In genomic region chr9:127568618-127568970, GRCh38 we compare ENCODE assay signal across 8 cellular contexts. TPM values are rescaled to one million over a fixed set of nuclear protein-coding genes. Genes with fewer than 3 reads are reported as not detected.
A peak's percentile ranks its signal among the peaks of the same experiment; 100 is the strongest.
DNase-seq lines count a peak whose midpoint lies in the region; ATAC-seq and TF ChIP-seq lines count a peak whose summit lies in the region.

No MANE protein-coding gene starts in this region.

- no peak overlapping the region for H3K27ac Mint-ChIP-seq in Calu3 (ENCODE audit: unreplicated experiment)
- no peak overlapping the region for H3K27ac Mint-ChIP-seq in T-helper 2 cell treated with Interferon-gamma antibody and Interleukin-4, amounts not matched to agents 5 μg/mL and 100 μg/mL, for 36 hours

- H3K79me2 ChIP-seq in neural cell (replicated peaks; ENCODE audit: insufficient read depth, low read length), result no peaks in the 10 kb centered on the region

- ATAC-seq in HG02610 (IDR thresholded peaks at IDR 0.05; ENCODE audit: unreplicated experiment), result no peak

- peaks cover 43% of the 10 kb centered on the region for H3K36me3 Mint-ChIP-seq in Calu3 (ENCODE audit: insufficient read depth, unreplicated experiment)
- peaks cover 6% of the 10 kb centered on the region for H3K36me3 Mint-ChIP-seq in T-helper 2 cell treated with Interferon-gamma antibody and Interleukin-4, amounts not matched to agents 5 μg/mL and 100 μg/mL, for 36 hours (ENCODE audit: low read depth)

- H4K20me1 ChIP-seq in neural cell (ENCODE audit: insufficient read depth), result no peaks in the 10 kb centered on the region

- no peaks in the 10 kb centered on the region for H3K27me3 Mint-ChIP-seq in Calu3 (ENCODE audit: unreplicated experiment)
- H3K27me3 Mint-ChIP-seq in T-helper 2 cell treated with Interferon-gamma antibody and Interleukin-4, amounts not matched to agents 5 μg/mL and 100 μg/mL, for 36 hours (ENCODE audit: low read depth), result no peaks in the 10 kb centered on the region

- peaks cover 26% of the 10 kb centered on the region for H3K4me1 ChIP-seq in HUES64 (ENCODE audit: insufficient read depth, low read length)
- peaks cover 27 to 39% of the 10 kb centered on the region in 2 donors for H3K4me1 ChIP-seq in duodenal mucosa (ENCODE audit: control insufficient read depth in 1 of 2, insufficient read depth in 2 of 2, low read length in 2 of 2)

- no peaks in the 10 kb centered on the region for H3F3A ChIP-seq in neural cell (ENCODE audit: insufficient read depth, low read length, poor library complexity, severe bottlenecking)

- H3K9me3 ChIP-seq in HUES64 (ENCODE audit: insufficient read depth, low read depth, low read length), result no peaks in the 10 kb centered on the region
- H3K9me3 ChIP-seq in duodenal mucosa (ENCODE audit: control insufficient read depth in 1 of 2, low read length in 2 of 2), result no peaks in the 10 kb centered on the region
- H3K9me3 ChIP-seq in neural cell (ENCODE audit: low read length), result no peaks in the 10 kb centered on the region

- no peaks in the 10 kb centered on the region for H3K9me3 Mint-ChIP-seq in Calu3 (ENCODE audit: low read depth, unreplicated experiment)
- no peaks in the 10 kb centered on the region for H3K9me3 Mint-ChIP-seq in T-helper 2 cell treated with Interferon-gamma antibody and Interleukin-4, amounts not matched to agents 5 μg/mL and 100 μg/mL, for 36 hours

- CTCF ChIA-PET in Calu3 (lab: Charles Lee), result no interaction called here

- H3K4me3 Mint-ChIP-seq in Calu3 (ENCODE audit: low read depth, unreplicated experiment), result peak overlapping the region; percentile 94
- no peak overlapping the region for H3K4me3 Mint-ChIP-seq in T-helper 2 cell treated with Interferon-gamma antibody and Interleukin-4, amounts not matched to agents 5 μg/mL and 100 μg/mL, for 36 hours

- no peak overlapping the region for H2AFZ ChIP-seq in neural cell (ENCODE audit: low read depth, low read length)

- H3K4me2 ChIP-seq in neural cell (ENCODE audit: low read length), result peak overlapping the region; percentile 54

- peak overlapping the region; percentile 73 for H3K4me3 ChIP-seq in HUES64 (ENCODE audit: low read length)
- H3K4me3 ChIP-seq in duodenal mucosa (ENCODE audit: low read depth in 1 of 2, low read length in 2 of 2), result peak overlapping the region; percentile 79 to 84
- peak overlapping the region; percentile 88 for H3K4me3 ChIP-seq in neural cell (ENCODE audit: low read length)

- DNase-seq in Calu3 (no peak), amniotic stem cell (lab: John Stamatoyannopoulos, UW) (no peak), NCI-H2227 treated with DMSO at 0.1 percent for 48 hours (lab: John Stamatoyannopoulos, UW) (no peak)
- DNase-seq in T-helper 2 cell treated with Interferon-gamma antibody and Interleukin-4, amounts not matched to agents 5 μg/mL and 100 μg/mL, for 36 hours (ENCODE audit: low spot score), result no peak

- no peak for TF ChIP-seq RAD21 in neural cell (conservative IDR thresholded peaks at IDR 0.05)

- intact Hi-C loops in Calu3 (cut with micrococcal nuclease; ENCODE audit: unreplicated experiment), result no loop called here

- no peak for TF ChIP-seq EP300 in neural cell (conservative IDR thresholded peaks at IDR 0.05; ENCODE audit: poor library complexity, severe bottlenecking)

- BruUV-seq in Calu3 (replicated peaks; lab: Mats Ljungman, UMichigan), result no TSS peak

- H3K9ac ChIP-seq in HUES64 (ENCODE audit: low read depth, low read length), result peak overlapping the region; percentile 59
- H3K9ac ChIP-seq in duodenal mucosa (ENCODE audit: low read depth in 1 of 2, low read length in 2 of 2), result peak overlapping the region; percentile 81 to 92
- peak overlapping the region; percentile 71 for H3K9ac ChIP-seq in neural cell (ENCODE audit: low read length)

- H3K36me3 ChIP-seq in HUES64 (ENCODE audit: insufficient read depth, low read length) (peaks cover 9% of the 10 kb centered on the region; the same call in 1 of the 2 replicates), duodenal mucosa (ENCODE audit: control insufficient read depth in 1 of 2, insufficient read depth in 2 of 2, low read length in 2 of 2) (peaks cover 0 to 7% of the 10 kb centered on the region in 2 donors), neural cell (ENCODE audit: insufficient read depth, low read length) (no peaks in the 10 kb centered on the region)

- TF ChIP-seq CTCF in Calu3 (IDR thresholded peaks at IDR 0.05; ENCODE audit: unreplicated experiment) (no peak), neural cell (IDR thresholded peaks at IDR 0.05; ENCODE audit: poor library complexity, severe bottlenecking) (no peak)

- no peaks in the 10 kb centered on the region for H3K9me2 ChIP-seq in neural cell (ENCODE audit: insufficient read depth, low read length)

- WGBS in HUES64, result under 1% methylated on average over 50 of the region's 50 CpGs

- H3K27ac ChIP-seq in HUES64 (ENCODE audit: low read depth, low read length) (no peak overlapping the region), duodenal mucosa (ENCODE audit: low read depth, low read length) (peak overlapping the region; percentile 86), neural cell (ENCODE audit: low read length) (no peak overlapping the region)

- peaks cover 8% of the 10 kb centered on the region; the same call in 1 of the 2 replicates for H3K27me3 ChIP-seq in HUES64 (ENCODE audit: insufficient read depth, low read length)
- no peaks in the 10 kb centered on the region for H3K27me3 ChIP-seq in duodenal mucosa (ENCODE audit: control insufficient read depth in 1 of 2, insufficient read depth in 2 of 2, low read length in 2 of 2)
- H3K27me3 ChIP-seq in neural cell (ENCODE audit: insufficient read depth, low read depth, low read length), result no peaks in the 10 kb centered on the region

- H3K4me1 Mint-ChIP-seq in Calu3 (ENCODE audit: low read depth, unreplicated experiment), result peaks cover 26% of the 10 kb centered on the region
- H3K4me1 Mint-ChIP-seq in T-helper 2 cell treated with Interferon-gamma antibody and Interleukin-4, amounts not matched to agents 5 μg/mL and 100 μg/mL, for 36 hours (ENCODE audit: low read depth), result peaks cover 25% of the 10 kb centered on the region

TF ChIP-seq in neural cell, 6 proteins besides CTCF, POLR2A, EP300 and RAD21:
- TF ChIP-seq MXI1 (conservative IDR thresholded peaks at IDR 0.05; ENCODE audit: poor library complexity, severe bottlenecking) (peak; percentile 22), EZH2 (IDR thresholded peaks at IDR 0.05; ENCODE audit: borderline replicate concordance, insufficient read depth, low read length, poor library complexity, severe bottlenecking) (no peak)

RNA-seq across cellular contexts. Expression of gene STXBP1, which starts 43.5 kb away (rescaled TPM):
- 5.9 and 7.5 TPM in 2 replicates for total RNA-seq in Calu3 (2022)
- 20.6 TPM for polyA plus RNA-seq in HUES64 (2013, experiment 1 of 2)
- 29.7 TPM for polyA plus RNA-seq in HUES64 (2013, experiment 2 of 2)
- polyA plus RNA-seq in neural cell, result 42.5 and 66.2 TPM in 2 replicates
- 99.6 and 157 TPM in 2 replicates for polyA minus RNA-seq in neural cell
